ENCODE assay signal across 8 cellular contexts in genomic region chr16:588639-588888, GRCh38. TPM values are rescaled to one million over a fixed set of nuclear protein-coding genes. Genes with fewer than 3 reads are reported as not detected.
DNase-seq lines count a peak whose midpoint lies in the region; ATAC-seq and TF ChIP-seq lines count a peak whose summit lies in the region.

No MANE protein-coding gene starts in this region.

- H3K27ac ChIP-seq in liver (ENCODE audit: low read depth in 1 of 2, low read length in 2 of 2), result peak overlapping the region; percentile 94 to 97

- no peak for TF ChIP-seq RAD21 in liver (IDR thresholded peaks at IDR 0.05)

- H3K27ac Mint-ChIP-seq in T-cell (peak overlapping the region; percentile 96 to 97), MCF 10A (ENCODE audit: low read depth, unreplicated experiment) (peak overlapping the region; percentile 96)
- H3K27ac Mint-ChIP-seq in stimulated activated effector memory CD8-positive, alpha-beta T cell treated with anti-CD3 and anti-CD28 coated beads, Interleukin-12 subunit alpha, Interleukin-12 subunit beta, amount 100 ng/mL, for 72 hours, result peak overlapping the region; percentile 99

- CTCF ChIA-PET in T-cell (lab: Charles Lee), result interaction anchor here in 1 of 2 donors (0.6 to 1.4 kb wide), 2 partner anchors 9 to 48 kb away, joined by 3 to 5 read pairs; partner anchors contain the start of gene METTL26
- CTCF ChIA-PET in MCF 10A (lab: Yijun Ruan, JAX), result interaction anchor here (0.7 kb wide), 3 partner anchors 45 to 227 kb away, joined by 3 read pairs; no protein-coding TSS in a partner anchor

- POLR2A ChIA-PET in T-cell (lab: Charles Lee), result no interaction called here
- POLR2A ChIA-PET in MCF 10A (lab: Yijun Ruan, JAX), result interaction anchor here (0.8 to 3.9 kb wide), 16 partner anchors 11 to 165 kb away, joined by 3 to 23 read pairs (median 5); partner anchors contain the start of genes CAPN15, JMJD8, MCRIP2 and METTL26

- no peaks in the 10 kb centered on the region for H3K27me3 Mint-ChIP-seq in T-cell
- H3K27me3 Mint-ChIP-seq in MCF 10A (ENCODE audit: insufficient read depth, unreplicated experiment), result no peaks in the 10 kb centered on the region

- WGBS in liver, result under 1% methylated on average over 21 of the region's 21 CpGs

- no TSS peak for BruUV-seq in MCF 10A (replicated peaks; lab: Mats Ljungman, UMichigan)

- ATAC-seq in HG03060 (IDR thresholded peaks at IDR 0.05; ENCODE audit: low read depth, unreplicated experiment) (peak; percentile 20), T-cell (replicated peaks in 1 of 4) (peak; percentile 9 to 27 (median 10))
- ATAC-seq in stimulated activated effector memory CD8-positive, alpha-beta T cell treated with anti-CD3 and anti-CD28 coated beads, Interleukin-12 subunit alpha, Interleukin-12 subunit beta, amount 100 ng/mL, for 72 hours, result peak; percentile 53

- peak overlapping the region; percentile 89 to 92 (median 92) for H3K4me3 ChIP-seq in liver (ENCODE audit: low read depth in 1 of 3, low read length in 3 of 3)

- H3K36me3 ChIP-seq in liver (ENCODE audit: control insufficient read depth in 4 of 4, insufficient read depth in 3 of 4, low read depth in 1 of 4, low read length in 3 of 4), result no peaks in the 10 kb centered on the region

- peaks cover 35 to 41% (median 41%) of the 10 kb centered on the region in 3 donors for H3K4me1 Mint-ChIP-seq in T-cell
- peaks cover 30% of the 10 kb centered on the region for H3K4me1 Mint-ChIP-seq in MCF 10A (ENCODE audit: insufficient read depth, unreplicated experiment)
- H3K4me1 Mint-ChIP-seq in stimulated activated effector memory CD8-positive, alpha-beta T cell treated with anti-CD3 and anti-CD28 coated beads, Interleukin-12 subunit alpha, Interleukin-12 subunit beta, amount 100 ng/mL, for 72 hours, result peaks cover 46% of the 10 kb centered on the region

- intact Hi-C loops in MCF 10A (cut with micrococcal nuclease), result loop anchor here (1.0 to 5.0 kb wide), 3 partner anchors 34 to 196 kb away; partner anchors contain the start of gene WDR90

- H3K4me3 Mint-ChIP-seq in T-cell, result peak overlapping the region; percentile 87 to 95 (median 88)
- peak overlapping the region; percentile 91 for H3K4me3 Mint-ChIP-seq in MCF 10A (ENCODE audit: unreplicated experiment)
- peak overlapping the region; percentile 94 for H3K4me3 Mint-ChIP-seq in stimulated activated effector memory CD8-positive, alpha-beta T cell treated with anti-CD3 and anti-CD28 coated beads, Interleukin-12 subunit alpha, Interleukin-12 subunit beta, amount 100 ng/mL, for 72 hours

- H3K4me1 ChIP-seq in liver (ENCODE audit: control insufficient read depth in 4 of 4, insufficient read depth in 4 of 4, low read length in 3 of 4), result peaks cover 21 to 71% (median 59%) of the 10 kb centered on the region in 4 donors

- no peaks in the 10 kb centered on the region for H3K36me3 Mint-ChIP-seq in T-cell
- peaks cover 49% of the 10 kb centered on the region for H3K36me3 Mint-ChIP-seq in MCF 10A (ENCODE audit: insufficient read depth, unreplicated experiment)
- H3K36me3 Mint-ChIP-seq in stimulated activated effector memory CD8-positive, alpha-beta T cell treated with anti-CD3 and anti-CD28 coated beads, Interleukin-12 subunit alpha, Interleukin-12 subunit beta, amount 100 ng/mL, for 72 hours, result peaks cover 36% of the 10 kb centered on the region

- no peaks in the 10 kb centered on the region for H3K27me3 ChIP-seq in liver (ENCODE audit: control insufficient read depth in 4 of 4, insufficient read depth in 4 of 4, low read length in 3 of 4)

- no peaks in the 10 kb centered on the region for H3K9me3 ChIP-seq in liver (ENCODE audit: control insufficient read depth in 4 of 4, low read length in 3 of 4)

- no peak for TF ChIP-seq CTCF in MCF 10A (IDR thresholded peaks at IDR 0.05; ENCODE audit: unreplicated experiment)
- no peak for TF ChIP-seq CTCF in liver (IDR thresholded peaks at IDR 0.05; ENCODE audit: low read depth, low read length, missing input control)

- H3K9me3 Mint-ChIP-seq in T-cell, result no peaks in the 10 kb centered on the region
- H3K9me3 Mint-ChIP-seq in MCF 10A (ENCODE audit: unreplicated experiment), result no peaks in the 10 kb centered on the region
- H3K9me3 Mint-ChIP-seq in stimulated activated effector memory CD8-positive, alpha-beta T cell treated with anti-CD3 and anti-CD28 coated beads, Interleukin-12 subunit alpha, Interleukin-12 subunit beta, amount 100 ng/mL, for 72 hours, result no peaks in the 10 kb centered on the region

- DNase-seq in NCI-H748 (lab: John Stamatoyannopoulos, UW; ENCODE audit: unreplicated experiment) (peak; percentile 48), NCI-H748 treated with DMSO at 0.1 percent for 48 hours (lab: John Stamatoyannopoulos, UW) (no peak), T-cell (peak in 33 of 34 experiments; percentile 21 to 75 (median 62)), MCF 10A (ENCODE audit: unreplicated experiment) (peak; percentile 44), HuH-7 (ENCODE audit: low spot score) (no peak)
- peak in 1 of 2 donors; percentile 84 for DNase-seq in stimulated activated effector memory CD8-positive, alpha-beta T cell treated with anti-CD3 and anti-CD28 coated beads, Interleukin-12 subunit alpha, Interleukin-12 subunit beta, amount 100 ng/mL, for 72 hours (ENCODE audit: low spot score in 2 of 2)

- H3K9ac ChIP-seq in liver (ENCODE audit: low read depth in 1 of 2, low read length in 2 of 2), result peak overlapping the region; percentile 67 to 97

TF ChIP-seq in liver, 16 proteins besides CTCF, POLR2A, EP300 and RAD21:
- TF ChIP-seq ATF3 (IDR thresholded peaks at IDR 0.05), result no peak
- TF ChIP-seq HNF4A (conservative IDR thresholded peaks at IDR 0.05), result no peak
- no peak for TF ChIP-seq FOXA1 (IDR thresholded peaks at IDR 0.05)
- no peak for TF ChIP-seq ZBTB33 (IDR thresholded peaks at IDR 0.05)

RNA-seq across cellular contexts. Expression of gene RAB40C, which starts 1.3 kb away (rescaled TPM):
- total RNA-seq in T-cell (10 to 100 TPM; 14.1 to 28.0 (median 24.4) TPM), MCF 10A (2022) (17.1 and 17.7 TPM in 2 replicates), liver (10 to 100 TPM in 1 of 2 donors, 1 to 10 TPM in 1; 7.7 to 11.0 TPM)
- 10 to 100 TPM in 1 of 2 donors, 1 to 10 TPM in 1; 6.1 to 10.7 TPM for polyA plus RNA-seq in liver

RNA-seq across cellular contexts. Expression of gene PIGQ, which starts 18.8 kb away (rescaled TPM):
- total RNA-seq in T-cell (10 to 100 TPM; 38.2 to 86.9 (median 63.1) TPM), MCF 10A (2022) (45.6 and 47.4 TPM in 2 replicates), liver (100 to 1,000 TPM in 1 of 2 donors, 10 to 100 TPM in 1; 16.8 to 144 TPM)
- polyA plus RNA-seq in liver, result 10 to 100 TPM; 18.9 to 22.4 TPM

RNA-seq across cellular contexts. Expression of gene NHLRC4, which starts 21.8 kb away (rescaled TPM):
- total RNA-seq in T-cell, result 1 to 10 TPM; 1.3 to 5.0 (median 3.6) TPM
- not detected in 2 replicates for total RNA-seq in MCF 10A (2022)
- total RNA-seq in liver, result 1 to 10 TPM in 1 of 2 donors, under 1 TPM in 1; 0.25 to 7.0 TPM
- polyA plus RNA-seq in liver, result under 1 TPM in 1 of 2 donors, not detected in 1; 0.17 TPM

RNA-seq across cellular contexts. Expression of gene PRR35, which starts 28.4 kb away (rescaled TPM):
- total RNA-seq in T-cell, result not detected
- total RNA-seq in MCF 10A (2022), result not detected in 2 replicates
- total RNA-seq in liver, result not detected
- not detected for polyA plus RNA-seq in liver

RNA-seq across cellular contexts. Expression of gene WFIKKN1, which starts 42.2 kb away (rescaled TPM):
- 1 to 10 TPM in 3 of 5 donors, under 1 TPM in 2; 0.15 to 1.5 (median 1.0) TPM for total RNA-seq in T-cell
- 0.14 and 0.17 TPM in 2 replicates for total RNA-seq in MCF 10A (2022)
- 1 to 10 TPM in 1 of 2 donors, under 1 TPM in 1; 0.67 to 1.2 TPM for total RNA-seq in liver
- polyA plus RNA-seq in liver, result under 1 TPM; 0.19 to 0.24 TPM

Comparison
In these comparisons a context has a peak if more than half of its experiments do, and no peak if none do; other contexts are left out.
1. DNase-seq: peak in NCI-H748 (single experiment), T-cell (33 of 34) and MCF 10A (single experiment); none in NCI-H748 treated with DMSO at 0.1 percent for 48 hours (single experiment) and HuH-7 (single experiment).
2. Peak in every context shown above with its lines, with median percentiles within 50 percentile points of each other: ATAC-seq, H3K27ac Mint-ChIP-seq and H3K4me3 Mint-ChIP-seq.